Comparison of ENCODE assay signal across 18 cellular contexts in genomic region chr19:39154626-39155100, GRCh38. TPM values are rescaled to one million over a fixed set of nuclear protein-coding genes. Genes with fewer than 3 reads are reported as not detected.
A peak's percentile ranks its signal among the peaks of the same experiment; 100 is the strongest.
DNase-seq lines count a peak whose midpoint lies in the region; ATAC-seq, FAIRE-seq and TF ChIP-seq lines count a peak whose summit lies in the region.
"Had no signal": no experiment of that assay in that cellular context is flagged by ENCODE, and none has a peak within 500 bp of the region (broad histone marks: within the 10 kb centered on the region; RNA-seq: fewer than 3 reads in every experiment).

No MANE protein-coding gene starts in this region.

- no TSS peak for BruUV-seq in mammary epithelial cell (replicated peaks; lab: Mats Ljungman, UMichigan)

- H3K4me1 ChIP-seq in mammary epithelial cell (ENCODE audit: insufficient read depth, low read length) (peaks cover 44% of the 10 kb centered on the region), liver (ENCODE audit: control insufficient read depth in 4 of 4, insufficient read depth in 4 of 4, low read length in 3 of 4) (peaks cover 21 to 49% (median 35%) of the 10 kb centered on the region in 4 donors), upper lobe of right lung (peaks cover 34% of the 10 kb centered on the region)

- TF ChIP-seq POLR2A in GM12892 (IDR thresholded peaks at IDR 0.05; ENCODE audit: low read depth, low read length): no peak

- dilution Hi-C loops in mammary epithelial cell (cut with HindIII; ENCODE audit: low sequenced_read_pairs): no loop called here

- peaks cover 86% of the 10 kb centered on the region for H3K79me2 ChIP-seq in mammary epithelial cell (ENCODE audit: insufficient read depth, low read length)

- no peak for FAIRE-seq in GM12892 (lab: Jason Lieb, UNC)

- in situ Hi-C loops in mammary epithelial cell (cut with MboI; ENCODE audit: low sequenced_read_pairs in 2 of 2): no loop called here

- DNase-seq in Right ventricle myocardium superior (no peak), Right ventricle myocardium inferior (ENCODE audit: missing footprints) (no peak), mammary epithelial cell (peak; percentile 69), upper lobe of right lung (peak; percentile 89), GM12892 (ENCODE audit: insufficient read length) (no peak), MG63 (no peak)
- DNase-seq: activated naive CD4-positive, alpha-beta T cell treated with anti-CD3 and anti-CD28 coated beads, Interleukin-2, amount 50 U/mL, for 16 hours; GOT3; heart left ventricle; MV-4-11; stimulated activated CD8-positive, alpha-beta memory T cell treated with anti-CD3 and anti-CD28 coated beads, Interleukin-4, amount 100 ng/mL, for 48 hours had no signal

- TF ChIP-seq CTCF in mammary epithelial cell (conservative IDR thresholded peaks at IDR 0.05 in 1 of 2, IDR thresholded peaks at IDR 0.05 in 1 of 2; ENCODE audit: extremely low read depth in 1 of 2, insufficient read depth in 1 of 2, low read depth in 1 of 2, low read length in 2 of 2) (peak in 1 of 2 donors; percentile 15), liver (IDR thresholded peaks at IDR 0.05; ENCODE audit: low read depth, low read length, missing input control) (no peak), upper lobe of right lung (IDR thresholded peaks at IDR 0.05) (peak; percentile 25)

- H3K27me3 ChIP-seq in mammary epithelial cell (ENCODE audit: insufficient read depth, low read length) (no peaks in the 10 kb centered on the region), liver (ENCODE audit: control insufficient read depth in 4 of 4, insufficient read depth in 4 of 4, low read length in 3 of 4) (no peaks in the 10 kb centered on the region), upper lobe of right lung (no peaks in the 10 kb centered on the region), MG63 (no peaks in the 10 kb centered on the region)
- H3K27me3 ChIP-seq: heart left ventricle had no signal

- 0% methylated on average over 1 of the region's 11 CpGs for WGBS in mammary epithelial cell (ENCODE audit: low coverage, missing lambda C conversion rate)
- WGBS in liver: 68% methylated on average over 11 of the region's 11 CpGs

- H3K36me3 ChIP-seq in mammary epithelial cell (ENCODE audit: insufficient read depth, low read length) (no peaks in the 10 kb centered on the region), liver (ENCODE audit: control insufficient read depth in 4 of 4, insufficient read depth in 3 of 4, low read depth in 1 of 4, low read length in 3 of 4) (no peaks in the 10 kb centered on the region), upper lobe of right lung (no peaks in the 10 kb centered on the region), MG63 (no peaks in the 10 kb centered on the region; the same call in 1 of the 2 replicates)
- H3K36me3 ChIP-seq: heart left ventricle had no signal

- intact Hi-C loops in Right ventricle myocardium superior (cut with DNase I): no loop called here
- intact Hi-C loops in Right ventricle myocardium inferior (cut with DNase I): no loop called here
- intact Hi-C loops in mammary epithelial cell (cut with micrococcal nuclease): no loop called here
- intact Hi-C loops in upper lobe of right lung (cut with DNase I): no loop called here

- H3K27ac ChIP-seq in mammary epithelial cell (ENCODE audit: insufficient read depth, low read depth, low read length) (no peak overlapping the region), liver (ENCODE audit: low read depth in 1 of 2, low read length in 2 of 2) (peak overlapping the region; percentile 61 to 87), upper lobe of right lung (no peak overlapping the region)
- H3K27ac ChIP-seq: heart left ventricle had no signal

- no peaks in the 10 kb centered on the region for H4K20me1 ChIP-seq in mammary epithelial cell (ENCODE audit: insufficient read depth, low read length)

- H3K9ac ChIP-seq in mammary epithelial cell (ENCODE audit: insufficient read depth, low read length) (no peak overlapping the region), liver (ENCODE audit: low read depth in 1 of 2, low read length in 2 of 2) (no peak overlapping the region)

- peak; percentile 31 for ATAC-seq in Right ventricle myocardium superior (ENCODE audit: poor library complexity)
- ATAC-seq in Right ventricle myocardium inferior: no peak
- peak; percentile 84 for ATAC-seq in upper lobe of right lung
- no peak for ATAC-seq in GM21390 (IDR thresholded peaks at IDR 0.05; ENCODE audit: unreplicated experiment)

- peak overlapping the region; percentile 54 for H3K4me2 ChIP-seq in mammary epithelial cell (ENCODE audit: insufficient read depth, low read depth, low read length)

- CTCF ChIA-PET in mammary epithelial cell (lab: Charles Lee; ENCODE audit: low non-redundant PET): interaction anchor here (0.6 to 0.7 kb wide), 2 partner anchors 12 to 18 kb away, joined by 5 to 6 read pairs; no protein-coding TSS in a partner anchor

- H3K4me3 ChIP-seq in mammary epithelial cell (replicated peaks in 1 of 3; ENCODE audit: insufficient read depth in 1 of 3, low read depth in 2 of 3, low read length in 3 of 3): no peak overlapping the region
- H3K4me3 ChIP-seq in liver (ENCODE audit: low read depth in 1 of 3, low read length in 3 of 3): no peak overlapping the region
- no peak overlapping the region for H3K4me3 ChIP-seq in upper lobe of right lung
- no peak overlapping the region for H3K4me3 ChIP-seq in MG63
- H3K4me3 ChIP-seq: heart left ventricle had no signal

- TF ChIP-seq RAD21 in liver (IDR thresholded peaks at IDR 0.05): no peak

- H2AFZ ChIP-seq in mammary epithelial cell (ENCODE audit: low read depth, low read length): peak overlapping the region; percentile 35

- H3K9me3 ChIP-seq in mammary epithelial cell (replicated peaks; ENCODE audit: insufficient read depth, low read length) (no peaks in the 10 kb centered on the region), liver (ENCODE audit: control insufficient read depth in 4 of 4, low read length in 3 of 4) (no peaks in the 10 kb centered on the region), upper lobe of right lung (no peaks in the 10 kb centered on the region), MG63 (no peaks in the 10 kb centered on the region)
- H3K9me3 ChIP-seq: heart left ventricle had no signal

TF ChIP-seq in liver, 16 proteins besides CTCF, POLR2A, EP300 and RAD21 (continues in another document):
- TF ChIP-seq RXRA (IDR thresholded peaks at IDR 0.05) (no peak), YY1 (IDR thresholded peaks at IDR 0.05) (no peak), NR2F2 (IDR thresholded peaks at IDR 0.05) (no peak), SP1 (IDR thresholded peaks at IDR 0.05) (no peak), FOXA2 (IDR thresholded peaks at IDR 0.05) (no peak), HNF4A (conservative IDR thresholded peaks at IDR 0.05) (no peak), TAF1 (conservative IDR thresholded peaks at IDR 0.05) (no peak), MAX (IDR thresholded peaks at IDR 0.05) (no peak), JUND (IDR thresholded peaks at IDR 0.05) (no peak), GABPA (IDR thresholded peaks at IDR 0.05 in 1 of 2, conservative IDR thresholded peaks at IDR 0.05 in 1 of 2) (no peak), ATF3 (IDR thresholded peaks at IDR 0.05) (no peak), FOXA1 (IDR thresholded peaks at IDR 0.05) (no peak), HNF4G (IDR thresholded peaks at IDR 0.05) (no peak), EGR1 (IDR thresholded peaks at IDR 0.05; ENCODE audit: low read depth in 2 of 2) (no peak)

RNA-seq across cellular contexts. Expression of gene PAK4, which starts 29.1 kb away (rescaled TPM):
- total RNA-seq in Right ventricle myocardium superior (14.0 TPM), Right ventricle myocardium inferior (16.2 TPM), mammary epithelial cell (10 to 100 TPM in 1 of 2 donors, 1 to 10 TPM in 1; 8.8 to 45.1 TPM), liver (1 to 10 TPM; 5.4 to 9.5 TPM), upper lobe of right lung (72.8 TPM)
- polyA plus RNA-seq in mammary epithelial cell (25.8 TPM), liver (10 to 100 TPM in 1 of 2 donors, 1 to 10 TPM in 1; 6.0 to 16.6 TPM)
- polyA minus RNA-seq in mammary epithelial cell: 58.1 TPM
- polyA plus RNA-seq in GM12892 (2012; ENCODE audit: missing spikeins): 2.3 TPM
- 3.0 and 8.5 TPM in 2 replicates for total RNA-seq in MG63 (2014; rRNA removed; shearing (Covaris generic); ENCODE audit: low replicate concordance)

RNA-seq across cellular contexts. Expression of gene NCCRP1, which starts 42.1 kb away (rescaled TPM):
- total RNA-seq in Right ventricle myocardium superior: not detected
- not detected for total RNA-seq in Right ventricle myocardium inferior
- total RNA-seq in mammary epithelial cell: under 1 TPM; 0.31 to 0.50 TPM
- 0.84 TPM for polyA plus RNA-seq in mammary epithelial cell
- polyA minus RNA-seq in mammary epithelial cell: 1.4 TPM
- not detected for total RNA-seq in liver
- not detected for polyA plus RNA-seq in liver
- total RNA-seq in upper lobe of right lung: 0.46 TPM
- polyA plus RNA-seq in GM12892 (2012; ENCODE audit: missing spikeins): not detected
- not detected in 2 replicates for total RNA-seq in MG63 (2014; rRNA removed; shearing (Covaris generic); ENCODE audit: low replicate concordance)
- total RNA-seq: dermis microvascular lymphatic vessel endothelial cell had no signal
- polyA plus RNA-seq: AG04450, heart left ventricle had no signal

RNA-seq across cellular contexts. Expression of gene SYCN, which starts 49.4 kb away (rescaled TPM):
- not detected for total RNA-seq in Right ventricle myocardium superior
- not detected for total RNA-seq in Right ventricle myocardium inferior
- total RNA-seq in mammary epithelial cell: not detected
- not detected for polyA plus RNA-seq in mammary epithelial cell
- not detected for polyA minus RNA-seq in mammary epithelial cell
- total RNA-seq in liver: not detected
- not detected for polyA plus RNA-seq in liver
- not detected for total RNA-seq in upper lobe of right lung
- polyA plus RNA-seq in GM12892 (2012; ENCODE audit: missing spikeins): not detected
- total RNA-seq in MG63 (2014; rRNA removed; shearing (Covaris generic); ENCODE audit: low replicate concordance): not detected in 2 replicates
- total RNA-seq: dermis microvascular lymphatic vessel endothelial cell, G401, NCI-H460, SK-MEL-5 had no signal
- polyA plus RNA-seq: AG04450, heart left ventricle had no signal

Comparison
In these comparisons a context has a peak if more than half of its experiments do, and no peak if none do; other contexts are left out.
1. ATAC-seq: peak in Right ventricle myocardium superior (single experiment) and upper lobe of right lung (single experiment); none in Right ventricle myocardium inferior (single experiment) and GM21390 (single experiment).
2. DNase-seq: peak in mammary epithelial cell (single experiment) and upper lobe of right lung (single experiment); none in Right ventricle myocardium superior (single experiment), Right ventricle myocardium inferior (single experiment), GM12892 (single experiment) and MG63 (single experiment).
3. H3K27ac ChIP-seq: peak in liver (2 of 2); none in mammary epithelial cell (single experiment) and upper lobe of right lung (single experiment).